ENCODE assay signal across 23 cellular contexts in genomic region chr15:32148833-32149555, GRCh38.
"Had no signal": no experiment of that assay in that cellular context is flagged by ENCODE, and none has a peak within 500 bp of the region (broad histone marks: within the 10 kb centered on the region; RNA-seq: fewer than 3 reads in every experiment).

No MANE protein-coding gene starts in this region.

- H3K36me3 Mint-ChIP-seq: immature natural killer cell, memory B cell, natural killer cell had no signal

- H3K27ac Mint-ChIP-seq: immature natural killer cell, memory B cell, natural killer cell, progenitor cell of endocrine pancreas had no signal

- H3K36me3 ChIP-seq: right lobe of liver, stomach, thyroid gland had no signal

- H3K4me1 ChIP-seq: right lobe of liver, stomach, thyroid gland had no signal

- H3K27me3 ChIP-seq: right lobe of liver, stomach, thyroid gland had no signal

- H3K9me3 ChIP-seq: right lobe of liver, stomach, thyroid gland had no signal

- H3K4me3 Mint-ChIP-seq: immature natural killer cell, memory B cell, natural killer cell, neural crest cell had no signal

- DNase-seq: dermis blood vessel endothelial cell; effector memory CD4-positive, alpha-beta T cell; erythroblast; hypothalamus; immature natural killer cell; islet precursor cell; kidney glomerular epithelial cell; left colon; natural killer cell; right lobe of liver; small intestine; stimulated activated CD4-positive, alpha-beta T cell treated with anti-CD3 and anti-CD28 coated beads, Interleukin-15, amount 100 ng/mL, for 24 hours; stimulated activated CD4-positive, alpha-beta T cell treated with anti-CD3 and anti-CD28 coated beads, Interleukin-2, amount 100 ng/mL, for 48 hours; stimulated activated naive CD4-positive, alpha-beta T cell treated with Interleukin-2 at 50 U/mL for 16 hours; stomach; thyroid gland; trophoblast cell had no signal

- ATAC-seq: left colon, natural killer cell, right lobe of liver had no signal

- H3K9me3 Mint-ChIP-seq: memory B cell, natural killer cell, neural crest cell had no signal

- H3K27ac ChIP-seq: coronary artery, parathyroid adenoma, right lobe of liver, stomach, thyroid gland had no signal

- H3K4me3 ChIP-seq: coronary artery, lung, right lobe of liver, stomach, thyroid gland had no signal

- H3K4me1 Mint-ChIP-seq: immature natural killer cell, memory B cell, natural killer cell had no signal
